26 cellular contexts compared by ENCODE assay signal in genomic region chr10:49202266-49202665, GRCh38. TPM values are rescaled to one million over a fixed set of nuclear protein-coding genes. Genes with fewer than 3 reads are reported as not detected.
"Had no signal": no experiment of that assay in that cellular context is flagged by ENCODE, and none has a peak within 500 bp of the region (broad histone marks: within the 10 kb centered on the region; RNA-seq: fewer than 3 reads in every experiment).

No MANE protein-coding gene starts in this region.

- DNase-seq: colonic mucosa; cortex of kidney; effector CD8-positive, alpha-beta T cell; effector memory CD8-positive, alpha-beta T cell; endodermal cell; erythroblast; esophagus squamous epithelium; foreskin fibroblast; foreskin melanocyte; gastrocnemius medialis; glutamatergic neuron; head of caudate nucleus; heart right ventricle; hippocampal formation; left cardiac atrium; left lung; left ventricle myocardium superior; lower lobe of right lung; mesenchymal stem cell; mucosa of descending colon; naive B cell had no signal

- ATAC-seq: effector memory CD8-positive, alpha-beta T cell; esophagus mucosa; gastrocnemius medialis; heart right ventricle; left cardiac atrium; left lung; left ventricle myocardium superior; lower lobe of right lung; mucosa of descending colon had no signal

- H3K36me3 ChIP-seq: colonic mucosa, esophagus squamous epithelium, gastrocnemius medialis, heart right ventricle, left lung, lower lobe of right lung had no signal

- H3K4me1 ChIP-seq: colonic mucosa, esophagus squamous epithelium, gastrocnemius medialis, heart right ventricle, left lung, lower lobe of right lung had no signal

- H3K27me3 ChIP-seq: colonic mucosa, gastrocnemius medialis had no signal

- H3K4me3 ChIP-seq: colonic mucosa, esophagus squamous epithelium, gastrocnemius medialis, heart right ventricle, left lung, lower lobe of right lung, mucosa of descending colon had no signal

- FAIRE-seq: islet of Langerhans, keratinocyte had no signal

- H3K27ac ChIP-seq: colonic mucosa, epithelial cell of prostate, esophagus squamous epithelium, gastrocnemius medialis, heart right ventricle, left lung, lower lobe of right lung had no signal

- H3K9me3 ChIP-seq: colonic mucosa, esophagus squamous epithelium, gastrocnemius medialis, left lung, lower lobe of right lung, mucosa of descending colon had no signal

RNA-seq across cellular contexts. Expression of gene TMEM273, which starts 14.1 kb away (rescaled TPM):
- total RNA-seq: endodermal cell, mesothelial cell of epicardium had no signal
- polyA plus RNA-seq: keratinocyte had no signal
